In genomic region chr1:75589637-75590036, GRCh38 we compare ENCODE assay signal across 20 cellular contexts.
"Had no signal": no experiment of that assay in that cellular context is flagged by ENCODE, and none has a peak within 500 bp of the region (broad histone marks: within the 10 kb centered on the region; RNA-seq: fewer than 3 reads in every experiment).

No MANE protein-coding gene starts in this region.

- H3K79me2 ChIP-seq: hepatocyte had no signal

- H3K27me3 ChIP-seq: foreskin keratinocyte, hepatocyte, spleen, tibial artery, upper lobe of left lung, uterus had no signal

- H3K4me1 ChIP-seq: foreskin keratinocyte, psoas muscle, spleen, tibial artery, upper lobe of left lung, uterus had no signal

- FAIRE-seq: endothelial cell of umbilical vein had no signal

- H3K27ac ChIP-seq: foreskin keratinocyte, psoas muscle, spleen, tibial artery, upper lobe of left lung, uterus had no signal

- ATAC-seq: foreskin keratinocyte; left colon; left ventricle myocardium superior; psoas muscle; sciatic nerve; stimulated activated memory B cell treated with anti-CD40 and anti-IgM and Interleukin-4, amounts not matched to agents 10 μg/mL and 1 μg/mL and 100 μg/mL, for 72 hours had no signal

- H3K9me3 ChIP-seq: tibial artery, upper lobe of left lung, uterus had no signal

- DNase-seq: erythroblast; foreskin keratinocyte; left colon; mesenchymal stem cell; naive B cell; psoas muscle; retina; spleen; stimulated activated CD4-positive, alpha-beta T cell treated with anti-CD3 and anti-CD28 coated beads, Interleukin-15, amount 100 ng/mL, for 24 hours; stimulated activated CD4-positive, alpha-beta T cell treated with anti-CD3 and anti-CD28 coated beads, Interleukin-1b, Interleukin-23, amount 100 ng/mL, for 48 hours; stimulated activated CD4-positive, alpha-beta T cell treated with anti-CD3 and anti-CD28 coated beads, Interleukin-4, amount 100 ng/mL, for 24 hours; tibial artery; upper lobe of left lung; uterus had no signal

- H3K4me3 ChIP-seq: hepatocyte, lung, psoas muscle, spleen, tibial artery, upper lobe of left lung, uterus had no signal

- H3K36me3 ChIP-seq: spleen, tibial artery, upper lobe of left lung, uterus had no signal
